Comparison of ENCODE assay signal across 17 cellular contexts in genomic region chr11:122032317-122032716, GRCh38.
DNase-seq lines count a peak whose midpoint lies in the region; ATAC-seq and TF ChIP-seq lines count a peak whose summit lies in the region.
"Had no signal": no experiment of that assay in that cellular context is flagged by ENCODE, and none has a peak within 500 bp of the region (broad histone marks: within the 10 kb centered on the region; RNA-seq: fewer than 3 reads in every experiment).

No MANE protein-coding gene starts in this region.

- peak overlapping the region; percentile 64 for H3K27ac ChIP-seq in SJCRH30
- peak overlapping the region; percentile 51 for H3K27ac ChIP-seq in subcutaneous abdominal adipose tissue (ENCODE audit: low read depth, low read length)
- H3K27ac ChIP-seq: adrenal gland had no signal

- no peak overlapping the region for H3K9ac ChIP-seq in subcutaneous abdominal adipose tissue (ENCODE audit: low read length in 5 of 5)

- H3K27me3 ChIP-seq in SJCRH30: no peaks in the 10 kb centered on the region
- H3K27me3 ChIP-seq in subcutaneous abdominal adipose tissue (ENCODE audit: control insufficient read depth in 5 of 5, insufficient read depth in 4 of 5, low read length in 5 of 5): no peaks in the 10 kb centered on the region
- H3K27me3 ChIP-seq: adrenal gland had no signal

- ATAC-seq in HG02938 (IDR thresholded peaks at IDR 0.05; ENCODE audit: unreplicated experiment) (no peak), GM21515 (IDR thresholded peaks at IDR 0.05; ENCODE audit: unreplicated experiment) (no peak), HG02763 (IDR thresholded peaks at IDR 0.05; ENCODE audit: unreplicated experiment) (no peak)
- ATAC-seq: left colon; stimulated activated naive CD8-positive, alpha-beta T cell treated with anti-CD3 and anti-CD28 coated beads, Interleukin-15, Interleukin-2, amounts not matched to agents 100 U/mL and 50 U/mL, for 24 hours had no signal

- TF ChIP-seq CTCF in foreskin fibroblast (IDR thresholded peaks at IDR 0.05; ENCODE audit: low read depth, low read length): no peak

- H3K4me3 ChIP-seq in SJCRH30: no peak overlapping the region
- no peak overlapping the region for H3K4me3 ChIP-seq in foreskin fibroblast (ENCODE audit: low read depth in 1 of 2, low read length in 2 of 2)
- H3K4me3 ChIP-seq in subcutaneous abdominal adipose tissue (ENCODE audit: low read depth in 1 of 5, low read length in 5 of 5): no peak overlapping the region
- H3K4me3 ChIP-seq: adrenal gland had no signal

- DNase-seq in EL (peak; percentile 62), SJCRH30 (no peak), foreskin fibroblast (peak; percentile 51 to 87)
- DNase-seq: activated CD4-positive, alpha-beta T cell treated with anti-CD3 and anti-CD28 coated beads for 48 hours; activated CD8-positive, alpha-beta memory T cell treated with anti-CD3 and anti-CD28 coated beads, Interleukin-2, amount 50 U/mL, for 4 hours; activated effector memory CD4-positive, alpha-beta T cell treated with anti-CD3 and anti-CD28 coated beads, Interleukin-2, amount 50 U/mL, for 16 hours; adrenal gland; effector memory CD4-positive, alpha-beta T cell; left colon; midbrain; NCI-H187 treated with DMSO at 0.1 percent for 48 hours; NCI-H446; stimulated activated naive CD8-positive, alpha-beta T cell treated with anti-CD3 and anti-CD28 coated beads, Interleukin-15, Interleukin-2, amounts not matched to agents 100 U/mL and 50 U/mL, for 24 hours had no signal

- H3K36me3 ChIP-seq in SJCRH30 (no peaks in the 10 kb centered on the region), subcutaneous abdominal adipose tissue (ENCODE audit: control insufficient read depth in 5 of 5, insufficient read depth in 5 of 5, low read length in 5 of 5) (no peaks in the 10 kb centered on the region)
- H3K36me3 ChIP-seq: adrenal gland had no signal

- H3K9me3 ChIP-seq in SJCRH30 (replicated peaks) (no peaks in the 10 kb centered on the region), subcutaneous abdominal adipose tissue (ENCODE audit: control insufficient read depth in 5 of 5, low read length in 5 of 5) (peaks cover 0 to 5% (median 0%) of the 10 kb centered on the region in 5 donors)
- H3K9me3 ChIP-seq: adrenal gland had no signal

- H3K4me1 ChIP-seq in SJCRH30 (peaks cover 42% of the 10 kb centered on the region), subcutaneous abdominal adipose tissue (ENCODE audit: control insufficient read depth in 5 of 5, insufficient read depth in 5 of 5, low read length in 5 of 5) (peaks cover 3 to 25% (median 6%) of the 10 kb centered on the region in 5 donors)
- H3K4me1 ChIP-seq: adrenal gland had no signal

Comparison
In these comparisons a context has a peak if more than half of its experiments do, and no peak if none do; other contexts are left out.
1. DNase-seq: peak in EL (single experiment) and foreskin fibroblast (2 of 2); none in SJCRH30 (0 of 2).